Comparison of ENCODE assay signal across 1 cellular context in the genomic region with DNA sequence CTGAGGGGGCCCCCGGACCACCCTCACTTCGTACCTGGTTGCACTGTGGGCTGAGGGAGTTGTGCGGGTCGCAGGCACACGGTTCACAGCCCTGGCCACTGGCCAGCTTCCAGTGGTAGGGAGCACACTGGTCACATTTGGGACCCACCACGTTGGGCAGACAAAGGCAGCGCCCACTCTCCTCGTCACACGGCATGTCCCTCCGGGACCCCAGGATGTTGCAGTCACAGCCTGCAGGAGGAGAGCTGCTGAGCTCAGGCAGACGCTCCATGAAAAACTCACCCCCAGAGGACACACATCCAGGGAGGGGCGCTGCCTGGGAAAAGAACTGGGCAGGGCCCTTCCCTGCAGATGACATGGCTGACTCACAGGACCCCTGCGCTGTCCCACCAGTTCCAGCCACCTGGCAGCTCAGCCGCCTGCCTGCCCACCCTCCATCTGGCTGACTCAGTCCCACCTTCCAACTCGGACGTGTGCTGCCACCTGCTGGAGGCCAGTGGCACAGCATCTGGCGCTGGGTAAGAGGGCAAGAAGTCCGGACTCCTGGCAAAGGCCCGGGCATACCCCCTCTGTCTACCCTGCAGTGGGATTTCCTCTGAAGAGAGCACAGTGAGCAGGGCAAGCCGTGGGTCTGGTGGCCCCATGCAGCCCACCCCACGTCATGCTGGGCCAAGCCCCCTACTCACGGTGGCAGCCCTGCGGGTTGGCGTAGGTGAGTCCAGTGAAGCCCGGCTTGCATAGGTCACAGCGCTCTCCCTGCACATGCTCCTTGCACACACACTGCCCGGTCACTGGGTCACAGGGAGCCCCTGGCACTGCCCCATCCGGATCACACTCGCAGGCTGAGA.
TF ChIP-seq lines count a peak whose summit lies in the region.

No MANE protein-coding gene starts in this region.

TF ChIP-seq in endothelial cell of umbilical vein, 7 proteins besides CTCF, POLR2A, EP300 and RAD21:
- no peak for TF ChIP-seq EZH2 (IDR thresholded peaks at IDR 0.05; ENCODE audit: borderline replicate concordance, low read depth, low read length, severe bottlenecking)
- TF ChIP-seq POLR2AphosphoS5 (IDR thresholded peaks at IDR 0.05; ENCODE audit: insufficient read depth, low read depth, low read length), result no peak
- no peak for TF ChIP-seq GATA2 (IDR thresholded peaks at IDR 0.05; ENCODE audit: insufficient read depth, insufficient read length, low read depth, low read length)
- TF ChIP-seq, protein P1, sequence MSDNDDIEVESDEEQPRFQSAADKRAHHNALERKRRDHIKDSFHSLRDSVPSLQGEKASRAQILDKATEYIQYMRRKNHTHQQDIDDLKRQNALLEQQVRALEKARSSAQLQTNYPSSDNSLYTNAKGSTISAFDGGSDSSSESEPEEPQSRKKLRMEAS (IDR thresholded peaks at IDR 0.05; ENCODE audit: insufficient read depth, insufficient read length), result no peak
- TF ChIP-seq JUN (IDR thresholded peaks at IDR 0.05; ENCODE audit: borderline replicate concordance, insufficient read depth, insufficient read length, low read depth), result no peak
- no peak for TF ChIP-seq FOS (IDR thresholded peaks at IDR 0.05; ENCODE audit: borderline replicate concordance, insufficient read depth, low read length)
- no peak for TF ChIP-seq MYC (IDR thresholded peaks at IDR 0.05; ENCODE audit: low read depth, low read length)
